23 cellular contexts compared by ENCODE assay signal in genomic region chr14:23047042-23047634, GRCh38. TPM values are rescaled to one million over a fixed set of nuclear protein-coding genes. Genes with fewer than 3 reads are reported as not detected.
A peak's percentile ranks its signal among the peaks of the same experiment; 100 is the strongest.
DNase-seq lines count a peak whose midpoint lies in the region; ATAC-seq, FAIRE-seq and TF ChIP-seq lines count a peak whose summit lies in the region.
"Had no signal": no experiment of that assay in that cellular context is flagged by ENCODE, and none has a peak within 500 bp of the region (broad histone marks: within the 10 kb centered on the region; RNA-seq: fewer than 3 reads in every experiment).

No MANE protein-coding gene starts in this region.

- TF ChIP-seq CTCF in cardiac fibroblast (IDR thresholded peaks at IDR 0.05; ENCODE audit: low read depth, low read length): no peak
- no peak for TF ChIP-seq CTCF in HepG2 (CRISPR knock-in tag; IDR thresholded peaks at IDR 0.05)
- TF ChIP-seq CTCF in upper lobe of right lung (IDR thresholded peaks at IDR 0.05): no peak
- TF ChIP-seq CTCF in thyroid gland (IDR thresholded peaks at IDR 0.05): no peak

- no peaks in the 10 kb centered on the region for H3K79me2 ChIP-seq in HepG2 (ENCODE audit: insufficient read depth, low read length)

- 32% methylated on average over 6 of the region's 6 CpGs for WGBS in HepG2 (ENCODE audit: low lambda C conversion rate)
- WGBS in thyroid gland, 2 donors: 79 to 82% methylated on average over 6 of the region's 6 CpGs

- H3K27me3 ChIP-seq in HepG2 (ENCODE audit: control insufficient read depth in 1 of 2, insufficient read depth in 2 of 2, low read length in 2 of 2) (peaks cover 16 to 32% of the 10 kb centered on the region in 2 experiments), upper lobe of right lung (no peaks in the 10 kb centered on the region), thyroid gland (no peaks in the 10 kb centered on the region)
- H3K27me3 ChIP-seq: vagina had no signal

- TF ChIP-seq POLR2A in HepG2 (IDR thresholded peaks at IDR 0.05; ENCODE audit: insufficient read depth in 1 of 2, low read depth in 2 of 2, low read length in 2 of 2) (no peak), thyroid gland (IDR thresholded peaks at IDR 0.05) (no peak)

- CTCF ChIA-PET in HepG2 (lab: Yijun Ruan, JAX; ENCODE audit: low intra/inter-chr PET ratio, low total read pairs): interaction anchor here (1.4 kb wide), 1 partner anchor 61 kb away, joined by 5 read pairs; no protein-coding TSS in a partner anchor

- no peaks in the 10 kb centered on the region for H4K20me1 ChIP-seq in HepG2 (ENCODE audit: insufficient read depth, low read length)

- H3K4me2 ChIP-seq in HepG2 (ENCODE audit: low read depth, low read length): no peak overlapping the region

- no peak overlapping the region for H2AFZ ChIP-seq in HepG2 (ENCODE audit: low read length)

- H3K9me3 ChIP-seq in HepG2 (ENCODE audit: low read length) (no peaks in the 10 kb centered on the region), upper lobe of right lung (no peaks in the 10 kb centered on the region), thyroid gland (no peaks in the 10 kb centered on the region)
- H3K9me3 ChIP-seq: vagina had no signal

- H3K36me3 ChIP-seq in HepG2 (replicated peaks in 1 of 2; ENCODE audit: control insufficient read depth in 1 of 2, insufficient read depth in 2 of 2, low read length in 2 of 2): no peaks in the 10 kb centered on the region
- no peaks in the 10 kb centered on the region for H3K36me3 ChIP-seq in upper lobe of right lung
- no peaks in the 10 kb centered on the region for H3K36me3 ChIP-seq in thyroid gland
- H3K36me3 ChIP-seq: vagina had no signal

- in situ Hi-C loops in HepG2 (cut with HindIII; ENCODE audit: extremely low pct_ligation_motif_present, low pct_unique_long_range_greater_than_20kb): no loop called here

- H3K4me3 ChIP-seq in cardiac fibroblast (replicated peaks in 1 of 2; ENCODE audit: low read depth in 2 of 2, low read length in 2 of 2) (no peak overlapping the region), HepG2 (replicated peaks in 1 of 3; ENCODE audit: insufficient read depth in 1 of 3, low read depth in 2 of 3, low read length in 3 of 3) (no peak overlapping the region), upper lobe of right lung (no peak overlapping the region), thyroid gland (replicated peaks in 1 of 3) (no peak overlapping the region)
- H3K4me3 ChIP-seq: GM12878, vagina had no signal

- H3K4me1 ChIP-seq in HepG2 (ENCODE audit: insufficient read depth, low read length) (peaks cover 14% of the 10 kb centered on the region), upper lobe of right lung (peaks cover 12% of the 10 kb centered on the region), thyroid gland (no peaks in the 10 kb centered on the region)
- H3K4me1 ChIP-seq: vagina had no signal

- H3K27ac ChIP-seq in HepG2 (ENCODE audit: extremely low read length, insufficient read depth, low read length) (no peak overlapping the region), upper lobe of right lung (peak overlapping the region; percentile 37), thyroid gland (peak overlapping the region in 1 of 3 donors; percentile 38)
- H3K27ac ChIP-seq: vagina had no signal

- DNase-seq in left cardiac atrium (peak; percentile 41), Right ventricle myocardium superior (no peak), cardiac fibroblast (ENCODE audit: low read depth in 2 of 2) (peak; percentile 44 to 71), HepG2 (ENCODE audit: low spot score) (no peak), upper lobe of right lung (no peak), thyroid gland (no peak), NCI-H2196 treated with DMSO at 0.1 percent for 48 hours (lab: John Stamatoyannopoulos, UW; ENCODE audit: unreplicated experiment) (no peak)
- no peak for DNase-seq in activated T-cell treated with anti-CD3 and anti-CD28 coated beads, Interleukin-2, amount 50 U/mL, for 48 hours
- DNase-seq: activated CD8-positive, alpha-beta memory T cell treated with anti-CD3 and anti-CD28 coated beads, Interleukin-2, amount 50 U/mL, for 4 hours; activated naive CD4-positive, alpha-beta T cell treated with anti-CD3 and anti-CD28 coated beads for 36 hours; H7; hypothalamus; left colon; naive B cell; NCI-H446 treated with DMSO at 0.1 percent for 48 hours; SHP77 treated with DMSO at 0.1 percent for 48 hours; stimulated activated naive CD8-positive, alpha-beta T cell treated with anti-CD3 and anti-CD28 coated beads, Interleukin-15, Interleukin-2, amounts not matched to agents 100 U/mL and 50 U/mL, for 24 hours; T-helper 9 cell had no signal

- intact Hi-C loops in left cardiac atrium (cut with DNase I): no loop called here
- intact Hi-C loops in Right ventricle myocardium superior (cut with DNase I): no loop called here
- intact Hi-C loops in HepG2 (cut with micrococcal nuclease; ENCODE audit: unreplicated experiment): no loop called here
- intact Hi-C loops in upper lobe of right lung (cut with DNase I): no loop called here
- intact Hi-C loops in thyroid gland (cut with DNase I): no loop called here

- no peak for TF ChIP-seq EP300 in HepG2 (IDR thresholded peaks at IDR 0.05; ENCODE audit: low read depth in 2 of 2, low read length in 2 of 2)
- TF ChIP-seq EP300 in HepG2 (CRISPR knock-in tag; IDR thresholded peaks at IDR 0.05; ENCODE audit: borderline replicate concordance): no peak

- FAIRE-seq in HepG2 (lab: Jason Lieb, UNC): no peak
- FAIRE-seq: GM12878 had no signal

- H3K9ac ChIP-seq in HepG2 (ENCODE audit: insufficient read depth, low read depth, low read length): no peak overlapping the region

- no TSS peak for BruUV-seq in HepG2 (replicated peaks; lab: Mats Ljungman, UMichigan)

- peak; percentile 31 to 59 for ATAC-seq in left cardiac atrium
- ATAC-seq in Right ventricle myocardium superior (ENCODE audit: poor library complexity): no peak
- no peak for ATAC-seq in HepG2
- peak; percentile 11 for ATAC-seq in upper lobe of right lung
- ATAC-seq: GM12878; left colon; stimulated activated naive CD8-positive, alpha-beta T cell treated with anti-CD3 and anti-CD28 coated beads, Interleukin-15, Interleukin-2, amounts not matched to agents 100 U/mL and 50 U/mL, for 24 hours had no signal

- POLR2A ChIA-PET in HepG2 (lab: Yijun Ruan, JAX): interaction anchor here (0.7 to 1.6 kb wide), 6 partner anchors 9 to 71 kb away, joined by 3 to 9 read pairs (median 3); no protein-coding TSS in a partner anchor

- TF ChIP-seq RAD21 in HepG2 (CRISPR knock-in tag; IDR thresholded peaks at IDR 0.05): no peak

RNA-seq across cellular contexts. Expression of gene PSMB11, which starts 5.1 kb away (rescaled TPM):
- total RNA-seq in left cardiac atrium: not detected
- not detected for total RNA-seq in Right ventricle myocardium superior
- not detected in 2 replicates for total RNA-seq in HepG2 (2016; rRNA removed; fragmentation: Illumina TruSeq; extraction: Trizol)
- not detected in 2 replicates for total RNA-seq in HepG2 (2016; cell fraction: cytosol; rRNA removed; fragmentation: Illumina TruSeq; extraction: Trizol; ENCODE audit: low read depth)
- not detected in 2 replicates for total RNA-seq in HepG2 (2016; cell fraction: insoluble cytoplasmic fraction; rRNA removed; fragmentation: Illumina TruSeq; extraction: Trizol)
- not detected in 2 replicates for total RNA-seq in HepG2 (2016; cell fraction: membrane; rRNA removed; fragmentation: Illumina TruSeq; extraction: Trizol)
- total RNA-seq in HepG2 (2016; cell fraction: nucleus; rRNA removed; fragmentation: Illumina TruSeq; extraction: Trizol): not detected in 2 replicates
- not detected in 2 replicates for polyA plus RNA-seq in HepG2 (2011; rRNA removed)
- not detected in 2 replicates for polyA plus RNA-seq in HepG2 (2011; cell fraction: cytosol; rRNA removed)
- polyA plus RNA-seq in HepG2 (2011; cell fraction: nucleus; rRNA removed): not detected in 2 replicates
- polyA plus RNA-seq in HepG2 (2012): not detected in 2 replicates
- polyA plus RNA-seq in HepG2 (2016; cell fraction: cytosol; fragmentation: Illumina TruSeq; extraction: Trizol; ENCODE audit: low read depth): not detected in 2 replicates
- not detected in 2 replicates for polyA plus RNA-seq in HepG2 (2016; cell fraction: insoluble cytoplasmic fraction; fragmentation: Illumina TruSeq; extraction: Trizol; ENCODE audit: low read depth)
- not detected in 2 replicates for polyA plus RNA-seq in HepG2 (2016; cell fraction: membrane; fragmentation: Illumina TruSeq; extraction: Trizol; ENCODE audit: low read depth)
- polyA plus RNA-seq in HepG2 (2016; cell fraction: nucleus; fragmentation: Illumina TruSeq; extraction: Trizol; ENCODE audit: insufficient read depth, low read depth): not detected in 2 replicates
- 0.10 TPM in 1 of 2 replicates, not detected in the other for polyA minus RNA-seq in HepG2 (2011; rRNA and poly(A)+ RNA removed; ENCODE audit: low replicate concordance)
- not detected in 2 replicates for polyA minus RNA-seq in HepG2 (2011; cell fraction: cytosol; rRNA and poly(A)+ RNA removed)
- polyA minus RNA-seq in HepG2 (2011; cell fraction: nucleus; rRNA and poly(A)+ RNA removed): not detected in 2 replicates
- total RNA-seq in upper lobe of right lung: not detected
- not detected for total RNA-seq in thyroid gland
- total RNA-seq: activated naive CD4-positive, alpha-beta T cell treated with anti-CD3 and anti-CD28 coated beads for 36 hours; G401; GM12878; H7; left colon; posterior vena cava; vagina had no signal
- polyA plus RNA-seq: fibroblast of lung, GM12878 had no signal

RNA-seq across cellular contexts. Expression of gene CDH24, which starts 10.2 kb away (rescaled TPM):
- total RNA-seq in left cardiac atrium (1 to 10 TPM; 1.6 to 3.4 TPM), Right ventricle myocardium superior (1.6 TPM), HepG2 (2016; rRNA removed; fragmentation: Illumina TruSeq; extraction: Trizol) (0.41 and 0.69 TPM in 2 replicates), upper lobe of right lung (7.8 TPM), thyroid gland (1 to 10 TPM; 2.9 to 7.8 (median 5.6) TPM)
- total RNA-seq in HepG2 (2016; cell fraction: cytosol; rRNA removed; fragmentation: Illumina TruSeq; extraction: Trizol; ENCODE audit: low read depth): 0.35 and 0.40 TPM in 2 replicates
- total RNA-seq in HepG2 (2016; cell fraction: insoluble cytoplasmic fraction; rRNA removed; fragmentation: Illumina TruSeq; extraction: Trizol): 0.45 and 0.76 TPM in 2 replicates
- total RNA-seq in HepG2 (2016; cell fraction: membrane; rRNA removed; fragmentation: Illumina TruSeq; extraction: Trizol): 1.1 and 1.2 TPM in 2 replicates
- total RNA-seq in HepG2 (2016; cell fraction: nucleus; rRNA removed; fragmentation: Illumina TruSeq; extraction: Trizol): 0.56 and 0.59 TPM in 2 replicates
- polyA plus RNA-seq in HepG2 (2011; rRNA removed): 0.99 and 1.2 TPM in 2 replicates
- 0.41 and 0.76 TPM in 2 replicates for polyA plus RNA-seq in HepG2 (2011; cell fraction: cytosol; rRNA removed)
- polyA plus RNA-seq in HepG2 (2011; cell fraction: nucleus; rRNA removed): 6.5 and 6.6 TPM in 2 replicates
- 0.50 and 0.55 TPM in 2 replicates for polyA plus RNA-seq in HepG2 (2012)
- 0.59 and 0.70 TPM in 2 replicates for polyA plus RNA-seq in HepG2 (2016; cell fraction: cytosol; fragmentation: Illumina TruSeq; extraction: Trizol; ENCODE audit: low read depth)
- 0.41 and 0.73 TPM in 2 replicates for polyA plus RNA-seq in HepG2 (2016; cell fraction: insoluble cytoplasmic fraction; fragmentation: Illumina TruSeq; extraction: Trizol; ENCODE audit: low read depth)
- polyA plus RNA-seq in HepG2 (2016; cell fraction: membrane; fragmentation: Illumina TruSeq; extraction: Trizol; ENCODE audit: low read depth): 1.0 and 1.2 TPM in 2 replicates
- 2.5 and 2.8 TPM in 2 replicates for polyA plus RNA-seq in HepG2 (2016; cell fraction: nucleus; fragmentation: Illumina TruSeq; extraction: Trizol; ENCODE audit: insufficient read depth, low read depth)
- 1.1 and 16.3 TPM in 2 replicates for polyA minus RNA-seq in HepG2 (2011; rRNA and poly(A)+ RNA removed; ENCODE audit: low replicate concordance)
- 0.40 and 0.44 TPM in 2 replicates for polyA minus RNA-seq in HepG2 (2011; cell fraction: cytosol; rRNA and poly(A)+ RNA removed)
- polyA minus RNA-seq in HepG2 (2011; cell fraction: nucleus; rRNA and poly(A)+ RNA removed): 0.90 and 0.99 TPM in 2 replicates

RNA-seq across cellular contexts. Expression of gene PSMB5, which starts 12.4 kb away (rescaled TPM):
- total RNA-seq in left cardiac atrium (100 to 1,000 TPM in 1 of 2 donors, 10 to 100 TPM in 1; 98.1 to 114 TPM), Right ventricle myocardium superior (129 TPM), HepG2 (2016; rRNA removed; fragmentation: Illumina TruSeq; extraction: Trizol) (871 and 1,316 TPM in 2 replicates), upper lobe of right lung (75.7 TPM), thyroid gland (100 to 1,000 TPM in 2 of 4 donors, 10 to 100 TPM in 2; 75.7 to 215 (median 113) TPM)
- total RNA-seq in HepG2 (2016; cell fraction: cytosol; rRNA removed; fragmentation: Illumina TruSeq; extraction: Trizol; ENCODE audit: low read depth): 296 and 327 TPM in 2 replicates
- 923 and 1,358 TPM in 2 replicates for total RNA-seq in HepG2 (2016; cell fraction: insoluble cytoplasmic fraction; rRNA removed; fragmentation: Illumina TruSeq; extraction: Trizol)
- total RNA-seq in HepG2 (2016; cell fraction: membrane; rRNA removed; fragmentation: Illumina TruSeq; extraction: Trizol): 499 and 543 TPM in 2 replicates
- total RNA-seq in HepG2 (2016; cell fraction: nucleus; rRNA removed; fragmentation: Illumina TruSeq; extraction: Trizol): 325 and 326 TPM in 2 replicates
- polyA plus RNA-seq in HepG2 (2011; rRNA removed): 566 and 705 TPM in 2 replicates
- polyA plus RNA-seq in HepG2 (2011; cell fraction: cytosol; rRNA removed): 909 and 1,129 TPM in 2 replicates
- 173 and 191 TPM in 2 replicates for polyA plus RNA-seq in HepG2 (2011; cell fraction: nucleus; rRNA removed)
- polyA plus RNA-seq in HepG2 (2012): 459 and 476 TPM in 2 replicates
- 281 and 292 TPM in 2 replicates for polyA plus RNA-seq in HepG2 (2016; cell fraction: cytosol; fragmentation: Illumina TruSeq; extraction: Trizol; ENCODE audit: low read depth)
- polyA plus RNA-seq in HepG2 (2016; cell fraction: insoluble cytoplasmic fraction; fragmentation: Illumina TruSeq; extraction: Trizol; ENCODE audit: low read depth): 1,127 and 1,228 TPM in 2 replicates
- polyA plus RNA-seq in HepG2 (2016; cell fraction: membrane; fragmentation: Illumina TruSeq; extraction: Trizol; ENCODE audit: low read depth): 411 and 426 TPM in 2 replicates
- 421 and 445 TPM in 2 replicates for polyA plus RNA-seq in HepG2 (2016; cell fraction: nucleus; fragmentation: Illumina TruSeq; extraction: Trizol; ENCODE audit: insufficient read depth, low read depth)
- 455 and 971 TPM in 2 replicates for polyA minus RNA-seq in HepG2 (2011; rRNA and poly(A)+ RNA removed; ENCODE audit: low replicate concordance)
- polyA minus RNA-seq in HepG2 (2011; cell fraction: cytosol; rRNA and poly(A)+ RNA removed): 370 and 379 TPM in 2 replicates
- 156 and 157 TPM in 2 replicates for polyA minus RNA-seq in HepG2 (2011; cell fraction: nucleus; rRNA and poly(A)+ RNA removed)

RNA-seq across cellular contexts. Expression of gene C14orf93, which starts 37.2 kb away (rescaled TPM):
- total RNA-seq in left cardiac atrium: 1 to 10 TPM; 3.9 to 4.7 TPM
- 5.5 TPM for total RNA-seq in Right ventricle myocardium superior
- total RNA-seq in HepG2 (2016; rRNA removed; fragmentation: Illumina TruSeq; extraction: Trizol): 10.8 and 11.4 TPM in 2 replicates
- 3.1 and 3.7 TPM in 2 replicates for total RNA-seq in HepG2 (2016; cell fraction: cytosol; rRNA removed; fragmentation: Illumina TruSeq; extraction: Trizol; ENCODE audit: low read depth)
- total RNA-seq in HepG2 (2016; cell fraction: insoluble cytoplasmic fraction; rRNA removed; fragmentation: Illumina TruSeq; extraction: Trizol): 10.9 and 11.2 TPM in 2 replicates
- total RNA-seq in HepG2 (2016; cell fraction: membrane; rRNA removed; fragmentation: Illumina TruSeq; extraction: Trizol): 7.8 and 9.1 TPM in 2 replicates
- 6.7 and 8.3 TPM in 2 replicates for total RNA-seq in HepG2 (2016; cell fraction: nucleus; rRNA removed; fragmentation: Illumina TruSeq; extraction: Trizol)
- polyA plus RNA-seq in HepG2 (2011; rRNA removed): 19.8 and 22.5 TPM in 2 replicates
- polyA plus RNA-seq in HepG2 (2011; cell fraction: cytosol; rRNA removed): 18.0 and 23.7 TPM in 2 replicates
- polyA plus RNA-seq in HepG2 (2011; cell fraction: nucleus; rRNA removed): 27.1 and 27.7 TPM in 2 replicates
- polyA plus RNA-seq in HepG2 (2012): 14.5 and 15.7 TPM in 2 replicates
- polyA plus RNA-seq in HepG2 (2016; cell fraction: cytosol; fragmentation: Illumina TruSeq; extraction: Trizol; ENCODE audit: low read depth): 2.6 and 3.0 TPM in 2 replicates
- 9.9 and 10.2 TPM in 2 replicates for polyA plus RNA-seq in HepG2 (2016; cell fraction: insoluble cytoplasmic fraction; fragmentation: Illumina TruSeq; extraction: Trizol; ENCODE audit: low read depth)
- polyA plus RNA-seq in HepG2 (2016; cell fraction: membrane; fragmentation: Illumina TruSeq; extraction: Trizol; ENCODE audit: low read depth): 6.4 TPM in 2 replicates
- 19.5 and 24.7 TPM in 2 replicates for polyA plus RNA-seq in HepG2 (2016; cell fraction: nucleus; fragmentation: Illumina TruSeq; extraction: Trizol; ENCODE audit: insufficient read depth, low read depth)
- polyA minus RNA-seq in HepG2 (2011; rRNA and poly(A)+ RNA removed; ENCODE audit: low replicate concordance): 18.0 and 62.7 TPM in 2 replicates
- polyA minus RNA-seq in HepG2 (2011; cell fraction: cytosol; rRNA and poly(A)+ RNA removed): 8.0 and 14.8 TPM in 2 replicates
- polyA minus RNA-seq in HepG2 (2011; cell fraction: nucleus; rRNA and poly(A)+ RNA removed): 8.8 and 11.9 TPM in 2 replicates
- 8.4 TPM for total RNA-seq in upper lobe of right lung
- total RNA-seq in thyroid gland: 10 to 100 TPM; 11.6 to 20.6 (median 15.4) TPM

RNA-seq across cellular contexts. Expression of gene ACIN1, which starts 47.8 kb away (rescaled TPM):
- total RNA-seq in left cardiac atrium: 10 to 100 TPM; 71.4 to 77.5 TPM
- total RNA-seq in Right ventricle myocardium superior: 65.8 TPM
- total RNA-seq in HepG2 (2016; rRNA removed; fragmentation: Illumina TruSeq; extraction: Trizol): 102 and 165 TPM in 2 replicates
- total RNA-seq in HepG2 (2016; cell fraction: cytosol; rRNA removed; fragmentation: Illumina TruSeq; extraction: Trizol; ENCODE audit: low read depth): 71.3 and 71.5 TPM in 2 replicates
- total RNA-seq in HepG2 (2016; cell fraction: insoluble cytoplasmic fraction; rRNA removed; fragmentation: Illumina TruSeq; extraction: Trizol): 79.7 and 163 TPM in 2 replicates
- total RNA-seq in HepG2 (2016; cell fraction: membrane; rRNA removed; fragmentation: Illumina TruSeq; extraction: Trizol): 59.8 and 62.7 TPM in 2 replicates
- total RNA-seq in HepG2 (2016; cell fraction: nucleus; rRNA removed; fragmentation: Illumina TruSeq; extraction: Trizol): 344 and 371 TPM in 2 replicates
- 183 and 222 TPM in 2 replicates for polyA plus RNA-seq in HepG2 (2011; rRNA removed)
- 64.2 and 64.8 TPM in 2 replicates for polyA plus RNA-seq in HepG2 (2011; cell fraction: cytosol; rRNA removed)
- 997 and 1,030 TPM in 2 replicates for polyA plus RNA-seq in HepG2 (2011; cell fraction: nucleus; rRNA removed)
- 155 and 156 TPM in 2 replicates for polyA plus RNA-seq in HepG2 (2012)
- polyA plus RNA-seq in HepG2 (2016; cell fraction: cytosol; fragmentation: Illumina TruSeq; extraction: Trizol; ENCODE audit: low read depth): 17.6 and 21.0 TPM in 2 replicates
- 105 and 132 TPM in 2 replicates for polyA plus RNA-seq in HepG2 (2016; cell fraction: insoluble cytoplasmic fraction; fragmentation: Illumina TruSeq; extraction: Trizol; ENCODE audit: low read depth)
- 29.3 and 37.8 TPM in 2 replicates for polyA plus RNA-seq in HepG2 (2016; cell fraction: membrane; fragmentation: Illumina TruSeq; extraction: Trizol; ENCODE audit: low read depth)
- polyA plus RNA-seq in HepG2 (2016; cell fraction: nucleus; fragmentation: Illumina TruSeq; extraction: Trizol; ENCODE audit: insufficient read depth, low read depth): 1,263 and 1,283 TPM in 2 replicates
- 122 and 152 TPM in 2 replicates for polyA minus RNA-seq in HepG2 (2011; rRNA and poly(A)+ RNA removed; ENCODE audit: low replicate concordance)
- 39.4 and 46.3 TPM in 2 replicates for polyA minus RNA-seq in HepG2 (2011; cell fraction: cytosol; rRNA and poly(A)+ RNA removed)
- polyA minus RNA-seq in HepG2 (2011; cell fraction: nucleus; rRNA and poly(A)+ RNA removed): 630 and 693 TPM in 2 replicates
- 161 TPM for total RNA-seq in upper lobe of right lung
- 100 to 1,000 TPM; 143 to 195 (median 152) TPM for total RNA-seq in thyroid gland

Comparison
In these comparisons a context has a peak if more than half of its experiments do, and no peak if none do; other contexts are left out.
1. ATAC-seq: peak in left cardiac atrium (2 of 2) and upper lobe of right lung (single experiment); none in Right ventricle myocardium superior (single experiment) and HepG2 (single experiment).
2. DNase-seq: peak in left cardiac atrium (single experiment) and cardiac fibroblast (2 of 2); none in Right ventricle myocardium superior (single experiment), HepG2 (single experiment), upper lobe of right lung (single experiment), activated T-cell treated with anti-CD3 and anti-CD28 coated beads, Interleukin-2, amount 50 U/mL, for 48 hours (0 of 2), thyroid gland (0 of 2) and NCI-H2196 treated with DMSO at 0.1 percent for 48 hours (single experiment).